Comparison of ENCODE assay signal across 2 cellular contexts in genomic region chr3:182165234-182165633, GRCh38.
TF ChIP-seq lines count a peak whose summit lies in the region.

No MANE protein-coding gene starts in this region.

TF ChIP-seq in A549, 52 proteins besides CTCF, POLR2A, EP300 and RAD21:
- TF ChIP-seq PBX3 (IDR thresholded peaks at IDR 0.05) (no peak), MAFK (IDR thresholded peaks at IDR 0.05; ENCODE audit: partially characterized antibody) (peak; percentile 43)

TF ChIP-seq in neural cell, 6 proteins besides CTCF, POLR2A, EP300 and RAD21:
- TF ChIP-seq POLR2AphosphoS5 (IDR thresholded peaks at IDR 0.05) (peak; percentile 7), SMC3 (conservative IDR thresholded peaks at IDR 0.05; ENCODE audit: poor library complexity) (no peak)
TF ChIP-seq in neural cell: peak in this region for 1.
